Comparison of ENCODE assay signal across 9 cellular contexts in genomic region chr10:75165684-75166622, GRCh38. TPM values are rescaled to one million over a fixed set of nuclear protein-coding genes. Genes with fewer than 3 reads are reported as not detected.
A peak's percentile ranks its signal among the peaks of the same experiment; 100 is the strongest.
DNase-seq lines count a peak whose midpoint lies in the region; ATAC-seq and TF ChIP-seq lines count a peak whose summit lies in the region.
"Had no signal": no experiment of that assay in that cellular context is flagged by ENCODE, and none has a peak within 500 bp of the region (broad histone marks: within the 10 kb centered on the region; RNA-seq: fewer than 3 reads in every experiment).

No MANE protein-coding gene starts in this region.

- no peak overlapping the region for H4K8ac ChIP-seq in IMR-90 (ENCODE audit: low read depth in 2 of 2, low read length in 2 of 2)

- H2BK120ac ChIP-seq in IMR-90 (ENCODE audit: low read depth, low read length), result no peak overlapping the region

- H3K36me3 ChIP-seq in IMR-90 (ENCODE audit: control insufficient read depth, insufficient read depth, low read length), result peaks cover 18% of the 10 kb centered on the region
- no peaks in the 10 kb centered on the region for H3K36me3 ChIP-seq in neural progenitor cell

- peaks cover 3% of the 10 kb centered on the region for H3K79me2 ChIP-seq in neural progenitor cell (ENCODE audit: low read depth)

- peaks cover 5% of the 10 kb centered on the region; the same call in 1 of the 2 replicates for H3K9me1 ChIP-seq in IMR-90 (ENCODE audit: insufficient read depth, low read length)

- H3K4me1 Mint-ChIP-seq in brain (peaks cover 7% of the 10 kb centered on the region), neural progenitor cell (peaks cover 3% of the 10 kb centered on the region)

- peak overlapping the region; percentile 90 for H4K5ac ChIP-seq in IMR-90 (ENCODE audit: low read depth, low read length)

- no TSS peak for BruUV-seq in IMR-90 (replicated peaks; lab: Mats Ljungman, UMichigan)

- H4K20me1 ChIP-seq in IMR-90 (ENCODE audit: insufficient read depth, low read length), result no peaks in the 10 kb centered on the region
- no peaks in the 10 kb centered on the region for H4K20me1 ChIP-seq in neural progenitor cell (ENCODE audit: low read depth)

- no peaks in the 10 kb centered on the region for H3K27me3 ChIP-seq in IMR-90 (ENCODE audit: control insufficient read depth, insufficient read depth, low read length)
- no peaks in the 10 kb centered on the region for H3K27me3 ChIP-seq in neural progenitor cell
- no peaks in the 10 kb centered on the region for H3K27me3 ChIP-seq in right cardiac atrium (ENCODE audit: control insufficient read depth, insufficient read depth)

- POLR2A ChIA-PET in IMR-90 (lab: Charles Lee; ENCODE audit: unreplicated experiment), result no interaction called here

- H3K27me3 Mint-ChIP-seq in brain, result peaks cover 3% of the 10 kb centered on the region
- H3K27me3 Mint-ChIP-seq in neural progenitor cell (ENCODE audit: insufficient read depth, low read depth), result no peaks in the 10 kb centered on the region

- H3K56ac ChIP-seq in IMR-90 (ENCODE audit: extremely low read depth, insufficient read depth, low read length), result no peak overlapping the region

- peaks cover 2% of the 10 kb centered on the region; the same call in 1 of the 2 replicates for H3K4me1 ChIP-seq in IMR-90 (ENCODE audit: control insufficient read depth, insufficient read depth, low read length)
- H3K4me1 ChIP-seq in neural progenitor cell, result no peaks in the 10 kb centered on the region
- peaks cover 5% of the 10 kb centered on the region for H3K4me1 ChIP-seq in right cardiac atrium (ENCODE audit: control insufficient read depth, insufficient read depth, low read length)

- H3K9me3 ChIP-seq in IMR-90 (ENCODE audit: control insufficient read depth, insufficient read depth, low read length) (no peaks in the 10 kb centered on the region), neural progenitor cell (ENCODE audit: low read depth) (no peaks in the 10 kb centered on the region), right cardiac atrium (ENCODE audit: control insufficient read depth, low read length) (no peaks in the 10 kb centered on the region)

- H2AFZ ChIP-seq in IMR-90 (replicated peaks; ENCODE audit: low read length, poor library complexity) (no peak overlapping the region), neural progenitor cell (replicated peaks) (no peak overlapping the region)

- H3K14ac ChIP-seq in IMR-90 (replicated peaks; ENCODE audit: low read depth, low read length), result no peak overlapping the region

- H3K79me1 ChIP-seq in IMR-90 (ENCODE audit: low read depth in 1 of 2, low read length in 2 of 2), result peaks cover 3 to 48% of the 10 kb centered on the region in 2 experiments

- no peak overlapping the region for H2BK5ac ChIP-seq in IMR-90 (ENCODE audit: low read depth, low read length, poor library complexity, severe bottlenecking)

- TF ChIP-seq RAD21 in IMR-90 (IDR thresholded peaks at IDR 0.05; ENCODE audit: low read length), result no peak

- no peak overlapping the region for H2BK15ac ChIP-seq in IMR-90 (ENCODE audit: low read depth, low read length)

- H3K9me3 Mint-ChIP-seq in brain (no peaks in the 10 kb centered on the region), neural progenitor cell (no peaks in the 10 kb centered on the region)

- no peak overlapping the region for H3K4me3 Mint-ChIP-seq in brain
- H3K4me3 Mint-ChIP-seq in neural progenitor cell, result no peak overlapping the region

- no peak overlapping the region for H2BK20ac ChIP-seq in IMR-90 (ENCODE audit: low read depth, low read length)

- H3K36me3 Mint-ChIP-seq in brain (peaks cover 50% of the 10 kb centered on the region), neural progenitor cell (peaks cover 6% of the 10 kb centered on the region)

- in situ Hi-C loops in IMR-90 (cut with MboI; ENCODE audit: low sequenced_read_pairs), result no loop called here

- no peak overlapping the region for H3K4ac ChIP-seq in IMR-90 (ENCODE audit: low read depth, low read length)

- no peak for TF ChIP-seq POLR2A in IMR-90 (IDR thresholded peaks at IDR 0.05; ENCODE audit: low read depth, low read length)

- H4K91ac ChIP-seq in IMR-90 (ENCODE audit: insufficient read depth, low read depth, low read length), result no peak overlapping the region

- peak overlapping the region; percentile 68; the same call in 1 of the 2 replicates for H3K18ac ChIP-seq in IMR-90 (ENCODE audit: low read depth, low read length)

- H3K4me3 ChIP-seq in IMR-90 (ENCODE audit: insufficient read depth, low read depth, low read length), result no peak overlapping the region
- no peak overlapping the region for H3K4me3 ChIP-seq in neural progenitor cell
- no peak overlapping the region for H3K4me3 ChIP-seq in right cardiac atrium (ENCODE audit: low read length)

- WGBS in IMR-90 (ENCODE audit: extremely low coverage in 2 of 2, insufficient read length in 1 of 2), 2 experiments, result no CpG with 5 or more reads among the region's 2 CpGs
- 65% methylated on average over 2 of the region's 2 CpGs for WGBS in right cardiac atrium

- no peak overlapping the region for H2AK5ac ChIP-seq in IMR-90 (ENCODE audit: low read depth, low read length)

- H3K27ac Mint-ChIP-seq in brain (peak overlapping the region in 3 of 5 experiments; percentile 59 to 76 (median 73)), neural progenitor cell (no peak overlapping the region)

- intact Hi-C loops in IMR-90 (cut with micrococcal nuclease) (no loop called here), right cardiac atrium (cut with DNase I) (no loop called here)

- H3K4me2 ChIP-seq in IMR-90 (ENCODE audit: low read depth, low read length) (no peak overlapping the region), neural progenitor cell (no peak overlapping the region)

- H3F3A ChIP-seq in neural progenitor cell (ENCODE audit: low read depth), result no peaks in the 10 kb centered on the region

- no peak overlapping the region for H2AK9ac ChIP-seq in IMR-90 (replicated peaks; ENCODE audit: low read depth, low read length, poor library complexity)

- peak; percentile 92 for ATAC-seq in GM21367 (IDR thresholded peaks at IDR 0.05; ENCODE audit: unreplicated experiment)
- peak; percentile 59 for ATAC-seq in IMR-90 (ENCODE audit: low read depth)
- no peak for ATAC-seq in right cardiac atrium

- CTCF ChIA-PET in IMR-90 (lab: Yijun Ruan, JAX), result no interaction called here

- peak overlapping the region; percentile 47; the same call in 1 of the 2 replicates for H3K27ac ChIP-seq in IMR-90 (ENCODE audit: insufficient read depth, low read length)
- H3K27ac ChIP-seq in neural progenitor cell, result no peak overlapping the region
- no peak overlapping the region for H3K27ac ChIP-seq in right cardiac atrium (ENCODE audit: low read length)
- H3K27ac ChIP-seq: epithelial cell of prostate had no signal

- H3K23ac ChIP-seq in IMR-90 (ENCODE audit: low read depth, low read length), result no peak overlapping the region

- TF ChIP-seq CTCF in IMR-90 (conservative IDR thresholded peaks at IDR 0.05; ENCODE audit: low read depth, low read length) (no peak), brain (conservative IDR thresholded peaks at IDR 0.05) (no peak), neural progenitor cell (IDR thresholded peaks at IDR 0.05) (no peak)

- dilution Hi-C loops in IMR-90 (cut with HindIII; ENCODE audit: low sequenced_read_pairs, unreplicated experiment), result no loop called here

- DNase-seq in GF-D8 (lab: John Stamatoyannopoulos, UW), result peak; percentile 77
- DNase-seq in IMR-90, result peak; percentile 9
- DNase-seq in NCI-H187 treated with DMSO at 0.1 percent for 48 hours (lab: John Stamatoyannopoulos, UW), result no peak
- DNase-seq in hypothalamus (lab: John Stamatoyannopoulos, UW), result no peak
- DNase-seq in neural progenitor cell (ENCODE audit: low spot score), result no peak
- no peak for DNase-seq in right cardiac atrium

- H3K9ac ChIP-seq in IMR-90 (ENCODE audit: low read depth, low read length) (no peak overlapping the region), neural progenitor cell (no peak overlapping the region)

TF ChIP-seq in IMR-90, 13 proteins besides CTCF, POLR2A, EP300 and RAD21 (continues in another document):
- no peak for TF ChIP-seq SMC3 (IDR thresholded peaks at IDR 0.05; ENCODE audit: low read depth, low read length)
- no peak for TF ChIP-seq FOS (IDR thresholded peaks at IDR 0.05; ENCODE audit: low read depth, low read length)
- no peak for TF ChIP-seq ELK1 (IDR thresholded peaks at IDR 0.05; ENCODE audit: borderline replicate concordance, low read depth, low read length)
- TF ChIP-seq BHLHE40 (IDR thresholded peaks at IDR 0.05; ENCODE audit: low read depth, low read length), result no peak
- no peak for TF ChIP-seq RFX5 (IDR thresholded peaks at IDR 0.05; ENCODE audit: low read depth, low read length)
- no peak for TF ChIP-seq CHD1 (IDR thresholded peaks at IDR 0.05; ENCODE audit: low read depth, low read length)
- no peak for TF ChIP-seq MAZ (IDR thresholded peaks at IDR 0.05; ENCODE audit: borderline replicate concordance, low read depth, low read length)

RNA-seq across cellular contexts. Expression of gene VDAC2, which starts 44.6 kb away (rescaled TPM):
- 122 and 169 TPM in 2 replicates for total RNA-seq in IMR-90 (2012; rRNA removed)
- 123 and 139 TPM in 2 replicates for polyA plus RNA-seq in IMR-90 (2012; rRNA removed)
- polyA plus RNA-seq in IMR-90 (2012; cell fraction: cytosol; rRNA removed), result 52.8 and 54.1 TPM in 2 replicates
- polyA plus RNA-seq in IMR-90 (2012; cell fraction: nucleus; rRNA removed; ENCODE audit: low replicate concordance), result 31.2 and 88.4 TPM in 2 replicates
- 234 TPM for polyA plus RNA-seq in brain (ENCODE audit: insufficient read depth, low read depth, low replicate concordance)
- 163 and 341 TPM in 2 replicates for total RNA-seq in neural progenitor cell (ENCODE audit: low replicate concordance)
- total RNA-seq in right cardiac atrium, result 100 to 1,000 TPM; 362 to 389 (median 368) TPM
- 429 TPM for polyA plus RNA-seq in right cardiac atrium

RNA-seq across cellular contexts. Expression of gene SAMD8, which starts 54.5 kb away (rescaled TPM):
- total RNA-seq in IMR-90 (2012; rRNA removed) (28.7 and 34.2 TPM in 2 replicates), neural progenitor cell (ENCODE audit: low replicate concordance) (25.7 and 39.5 TPM in 2 replicates), right cardiac atrium (10 to 100 TPM; 21.4 to 26.7 (median 24.5) TPM)
- polyA plus RNA-seq in IMR-90 (2012; rRNA removed) (8.6 and 10.1 TPM in 2 replicates), brain (ENCODE audit: insufficient read depth, low read depth, low replicate concordance) (5.6 TPM), right cardiac atrium (8.8 TPM)
- 3.7 and 5.3 TPM in 2 replicates for polyA plus RNA-seq in IMR-90 (2012; cell fraction: cytosol; rRNA removed)
- 2.2 and 12.3 TPM in 2 replicates for polyA plus RNA-seq in IMR-90 (2012; cell fraction: nucleus; rRNA removed; ENCODE audit: low replicate concordance)

Comparison
In these comparisons a context has a peak if more than half of its experiments do, and no peak if none do; other contexts are left out.
1. DNase-seq: peak in GF-D8 (single experiment) and IMR-90 (single experiment); none in NCI-H187 treated with DMSO at 0.1 percent for 48 hours (single experiment), hypothalamus (0 of 51), neural progenitor cell (single experiment) and right cardiac atrium (0 of 3).
2. ATAC-seq: peak in GM21367 (single experiment) and IMR-90 (single experiment); none in right cardiac atrium (0 of 2).